9 cellular contexts compared by ENCODE assay signal in genomic region chr1:56409112-56409691, GRCh38.
DNase-seq lines count a peak whose midpoint lies in the region; ATAC-seq, FAIRE-seq and TF ChIP-seq lines count a peak whose summit lies in the region.
"Had no signal": no experiment of that assay in that cellular context is flagged by ENCODE, and none has a peak within 500 bp of the region (broad histone marks: within the 10 kb centered on the region; RNA-seq: fewer than 3 reads in every experiment).

No MANE protein-coding gene starts in this region.

- no peaks in the 10 kb centered on the region for H3K36me3 ChIP-seq in DND-41 (ENCODE audit: insufficient read depth, low read length)
- H3K36me3 ChIP-seq in K562 (ENCODE audit: control insufficient read depth, insufficient read depth, low read length): no peaks in the 10 kb centered on the region
- H3K36me3 ChIP-seq in CD8-positive, alpha-beta T cell (ENCODE audit: insufficient read depth, low read length): no peaks in the 10 kb centered on the region
- H3K36me3 ChIP-seq: SJCRH30 had no signal

- H3K27me3 ChIP-seq in DND-41 (ENCODE audit: insufficient read depth, low read length, poor library complexity) (no peaks in the 10 kb centered on the region), H9 (ENCODE audit: insufficient read depth, low read length) (no peaks in the 10 kb centered on the region), K562 (ENCODE audit: control insufficient read depth in 2 of 2, insufficient read depth in 2 of 2, low read length in 2 of 2) (peaks cover 0 to 4% of the 10 kb centered on the region in 2 experiments; a peak in 1 of 5 replicates)
- H3K27me3 ChIP-seq in CD8-positive, alpha-beta T cell (ENCODE audit: insufficient read depth, low read length): no peaks in the 10 kb centered on the region

- TF ChIP-seq CTCF in DND-41 (IDR thresholded peaks at IDR 0.05; ENCODE audit: borderline replicate concordance, extremely low read depth, low read length, poor library complexity, severe bottlenecking) (peak; percentile 46), H9 (conservative IDR thresholded peaks at IDR 0.05) (peak; percentile 78), K562 (IDR thresholded peaks at IDR 0.05 in 2 of 3, conservative IDR thresholded peaks at IDR 0.05 in 1 of 3; ENCODE audit: insufficient read depth in 2 of 3, low read depth in 1 of 3, low read length in 3 of 3) (peak; percentile 46 to 50 (median 50); a peak in 5 of 6 replicates)
- no peak for TF ChIP-seq CTCF in CD8-positive, alpha-beta T cell (IDR thresholded peaks at IDR 0.05)

- no peaks in the 10 kb centered on the region for H3K23me2 ChIP-seq in H9 (ENCODE audit: insufficient read length, low read depth, low read length, poor library complexity, severe bottlenecking)

- CTCF ChIA-PET in K562 (lab: Yijun Ruan, JAX; ENCODE audit: low intra/inter-chr PET ratio): interaction anchor here (1.0 to 1.6 kb wide), 3 partner anchors 156 to 176 kb away, joined by 3 to 5 read pairs (median 3); no protein-coding TSS in a partner anchor
- CTCF ChIA-PET in activated naive CD4-positive, alpha-beta T cell treated with anti-CD3 and anti-CD28 coated beads for 36 hours (lab: Charles Lee): interaction anchor here (0.6 to 0.7 kb wide), 2 partner anchors 76 to 170 kb away, joined by 3 to 5 read pairs; partner anchors contain the start of gene PLPP3
- CTCF ChIA-PET in CD8-positive, alpha-beta T cell (lab: Charles Lee): no interaction called here

- no peak overlapping the region for H3K4me2 ChIP-seq in DND-41 (ENCODE audit: insufficient read depth, low read length)
- H3K4me2 ChIP-seq in H9 (ENCODE audit: insufficient read depth, insufficient read length, low read length): no peak overlapping the region
- no peak overlapping the region for H3K4me2 ChIP-seq in K562 (ENCODE audit: insufficient read depth, low read length)

- H3K9me3 ChIP-seq in DND-41 (ENCODE audit: insufficient read depth, low read length, severe bottlenecking) (no peaks in the 10 kb centered on the region), H9 (ENCODE audit: control insufficient read depth, low read depth, low read length) (no peaks in the 10 kb centered on the region), K562 (replicated peaks; ENCODE audit: control insufficient read depth, insufficient read depth, low read depth, low read length) (no peaks in the 10 kb centered on the region)
- H3K9me3 ChIP-seq in CD8-positive, alpha-beta T cell (ENCODE audit: low read length): no peaks in the 10 kb centered on the region
- H3K9me3 ChIP-seq: SJCRH30 had no signal

- H3K27me3 Mint-ChIP-seq in H9 (ENCODE audit: low read depth): peaks cover 1% of the 10 kb centered on the region
- peaks cover 3% of the 10 kb centered on the region for H3K27me3 Mint-ChIP-seq in memory B cell
- H3K27me3 Mint-ChIP-seq in T-helper 2 cell treated with Interferon-gamma antibody and Interleukin-4, amounts not matched to agents 5 μg/mL and 100 μg/mL, for 36 hours (ENCODE audit: low read depth): no peaks in the 10 kb centered on the region
- no peaks in the 10 kb centered on the region for H3K27me3 Mint-ChIP-seq in activated naive CD4-positive, alpha-beta T cell treated with anti-CD3 and anti-CD28 coated beads for 36 hours (ENCODE audit: low read depth)
- H3K27me3 Mint-ChIP-seq in CD8-positive, alpha-beta T cell (ENCODE audit: low read depth): no peaks in the 10 kb centered on the region

- peaks cover 27 to 29% of the 10 kb centered on the region in 2 experiments for H3K4me1 Mint-ChIP-seq in H9
- H3K4me1 Mint-ChIP-seq in memory B cell: peaks cover 22% of the 10 kb centered on the region
- no peaks in the 10 kb centered on the region for H3K4me1 Mint-ChIP-seq in T-helper 2 cell treated with Interferon-gamma antibody and Interleukin-4, amounts not matched to agents 5 μg/mL and 100 μg/mL, for 36 hours (ENCODE audit: low read depth)
- no peaks in the 10 kb centered on the region for H3K4me1 Mint-ChIP-seq in activated naive CD4-positive, alpha-beta T cell treated with anti-CD3 and anti-CD28 coated beads for 36 hours (ENCODE audit: low read depth)
- H3K4me1 Mint-ChIP-seq in CD8-positive, alpha-beta T cell (ENCODE audit: low read depth): no peaks in the 10 kb centered on the region

- no peak overlapping the region for H3K9ac ChIP-seq in DND-41 (ENCODE audit: low read depth, low read length)
- H3K9ac ChIP-seq in H9 (ENCODE audit: extremely low read depth, insufficient read length, low read length): no peak overlapping the region
- H3K9ac ChIP-seq in K562 (ENCODE audit: insufficient read depth in 1 of 2, low read depth in 2 of 2, low read length in 2 of 2): no peak overlapping the region

- no peak overlapping the region for H2BK120ac ChIP-seq in H9 (ENCODE audit: low read depth, low read length, poor library complexity, severe bottlenecking)

- no peak overlapping the region for H2AK5ac ChIP-seq in H9 (ENCODE audit: insufficient read length, low read length)

- POLR2A ChIA-PET in K562 (lab: Yijun Ruan, JAX): no interaction called here
- POLR2A ChIA-PET in CD8-positive, alpha-beta T cell (lab: Charles Lee): no interaction called here

- H3K4ac ChIP-seq in H9 (ENCODE audit: low read depth, low read length): no peak overlapping the region

- H3K36me3 Mint-ChIP-seq in H9 (ENCODE audit: insufficient read depth in 1 of 3, low read depth in 3 of 3) (peaks cover 0 to 8% (median 0%) of the 10 kb centered on the region in 3 experiments; a peak in 1 of 7 replicates), memory B cell (no peaks in the 10 kb centered on the region)
- no peaks in the 10 kb centered on the region for H3K36me3 Mint-ChIP-seq in T-helper 2 cell treated with Interferon-gamma antibody and Interleukin-4, amounts not matched to agents 5 μg/mL and 100 μg/mL, for 36 hours (ENCODE audit: low read depth)
- H3K36me3 Mint-ChIP-seq in activated naive CD4-positive, alpha-beta T cell treated with anti-CD3 and anti-CD28 coated beads for 36 hours (ENCODE audit: low read depth): no peaks in the 10 kb centered on the region
- H3K36me3 Mint-ChIP-seq in CD8-positive, alpha-beta T cell: no peaks in the 10 kb centered on the region

- TF ChIP-seq EP300 in K562 (IDR thresholded peaks at IDR 0.05; ENCODE audit: low read length): no peak

- no peak overlapping the region for H2BK12ac ChIP-seq in H9 (ENCODE audit: insufficient read length, low read depth, low read length)

- H4K8ac ChIP-seq in H9 (replicated peaks; ENCODE audit: insufficient read length, low read depth, low read length): no peak overlapping the region

- TF ChIP-seq POLR2A in K562 (conservative IDR thresholded peaks at IDR 0.05): no peak

- H3K27ac Mint-ChIP-seq in H9: no peak overlapping the region; a peak in 1 of 7 replicates
- H3K27ac Mint-ChIP-seq in memory B cell: no peak overlapping the region
- no peak overlapping the region for H3K27ac Mint-ChIP-seq in T-helper 2 cell treated with Interferon-gamma antibody and Interleukin-4, amounts not matched to agents 5 μg/mL and 100 μg/mL, for 36 hours
- no peak overlapping the region for H3K27ac Mint-ChIP-seq in activated naive CD4-positive, alpha-beta T cell treated with anti-CD3 and anti-CD28 coated beads for 36 hours
- H3K27ac Mint-ChIP-seq in CD8-positive, alpha-beta T cell: no peak overlapping the region

- H2AFZ ChIP-seq in DND-41 (ENCODE audit: low read depth, low read length) (no peak overlapping the region), H9 (ENCODE audit: low read length) (no peak overlapping the region), K562 (ENCODE audit: low read depth, low read length) (no peak overlapping the region)

- DNase-seq in DND-41: peak; percentile 7
- DNase-seq in H9: peak; percentile 69
- DNase-seq in K562 (ENCODE audit: extremely low read depth in 1 of 4, low spot score in 3 of 4): peak; percentile 14 to 37 (median 25)
- DNase-seq in memory B cell (ENCODE audit: low spot score in 2 of 2): peak; percentile 36 to 45
- no peak for DNase-seq in T-helper 2 cell treated with Interferon-gamma antibody and Interleukin-4, amounts not matched to agents 5 μg/mL and 100 μg/mL, for 36 hours (ENCODE audit: low spot score)
- no peak for DNase-seq in activated naive CD4-positive, alpha-beta T cell treated with anti-CD3 and anti-CD28 coated beads for 36 hours
- no peak for DNase-seq in CD8-positive, alpha-beta T cell
- no peak for DNase-seq in NCI-H526 treated with DMSO at 0.1 percent for 48 hours (lab: John Stamatoyannopoulos, UW)
- DNase-seq: SJCRH30 had no signal

- peaks cover 0 to 5% of the 10 kb centered on the region in 2 experiments; a peak in 1 of 5 replicates for H3K9me3 Mint-ChIP-seq in H9
- H3K9me3 Mint-ChIP-seq in memory B cell: no peaks in the 10 kb centered on the region
- no peaks in the 10 kb centered on the region for H3K9me3 Mint-ChIP-seq in T-helper 2 cell treated with Interferon-gamma antibody and Interleukin-4, amounts not matched to agents 5 μg/mL and 100 μg/mL, for 36 hours
- H3K9me3 Mint-ChIP-seq in activated naive CD4-positive, alpha-beta T cell treated with anti-CD3 and anti-CD28 coated beads for 36 hours: no peaks in the 10 kb centered on the region
- H3K9me3 Mint-ChIP-seq in CD8-positive, alpha-beta T cell: no peaks in the 10 kb centered on the region

- no peaks in the 10 kb centered on the region for H4K20me1 ChIP-seq in DND-41 (ENCODE audit: insufficient read depth, low read length)
- H4K20me1 ChIP-seq in H9 (ENCODE audit: control insufficient read depth, insufficient read depth, insufficient read length): no peaks in the 10 kb centered on the region
- H4K20me1 ChIP-seq in K562 (replicated peaks; ENCODE audit: control insufficient read depth, insufficient read depth, low read length): no peaks in the 10 kb centered on the region

- no TSS peak for BruUV-seq in K562 (replicated peaks; lab: Mats Ljungman, UMichigan)

- H3K14ac ChIP-seq in H9 (ENCODE audit: insufficient read depth, low read length): no peak overlapping the region

- H3K4me1 ChIP-seq in DND-41 (ENCODE audit: insufficient read depth, low read length) (no peaks in the 10 kb centered on the region), H9 (ENCODE audit: insufficient read depth, low read length) (no peaks in the 10 kb centered on the region), K562 (replicated peaks in 1 of 2; ENCODE audit: control insufficient read depth in 2 of 2, insufficient read depth in 2 of 2, low read length in 2 of 2) (no peaks in the 10 kb centered on the region)
- no peaks in the 10 kb centered on the region for H3K4me1 ChIP-seq in CD8-positive, alpha-beta T cell (ENCODE audit: insufficient read depth, low read length)
- H3K4me1 ChIP-seq: SJCRH30 had no signal

- H3K18ac ChIP-seq in H9 (ENCODE audit: insufficient read length, low read depth, low read length): no peak overlapping the region

- no peak overlapping the region for H3K56ac ChIP-seq in H9 (ENCODE audit: insufficient read length, low read depth, low read length)

- peak in 1 of 2 experiments; percentile 47; a peak in 2 of 4 replicates for TF ChIP-seq RAD21 in K562 (CRISPR knock-in tag; conservative IDR thresholded peaks at IDR 0.05 in 1 of 2, IDR thresholded peaks at IDR 0.05 in 1 of 2)

- H3K4me3 Mint-ChIP-seq in H9 (no peak overlapping the region), memory B cell (no peak overlapping the region)
- no peak overlapping the region for H3K4me3 Mint-ChIP-seq in T-helper 2 cell treated with Interferon-gamma antibody and Interleukin-4, amounts not matched to agents 5 μg/mL and 100 μg/mL, for 36 hours
- no peak overlapping the region for H3K4me3 Mint-ChIP-seq in activated naive CD4-positive, alpha-beta T cell treated with anti-CD3 and anti-CD28 coated beads for 36 hours
- H3K4me3 Mint-ChIP-seq in CD8-positive, alpha-beta T cell: no peak overlapping the region

- no peak overlapping the region for H3K23ac ChIP-seq in H9 (ENCODE audit: insufficient read length, low read depth, low read length)

- no peak overlapping the region for H4K5ac ChIP-seq in H9 (ENCODE audit: insufficient read length, low read depth, low read length)

- WGBS in H9 (ENCODE audit: extremely low coverage, insufficient read length, low lambda C conversion rate): no CpG with 5 or more reads among the region's 8 CpGs
- WGBS in K562 (ENCODE audit: insufficient coverage, low coverage, missing lambda C conversion rate): 2% methylated on average over 8 of the region's 8 CpGs

- FAIRE-seq in K562 (lab: Jason Lieb, UNC): no peak

- in situ Hi-C loops in K562 (cut with MboI): no loop called here

- H3K79me2 ChIP-seq in DND-41 (ENCODE audit: insufficient read depth, low read length) (no peaks in the 10 kb centered on the region), H9 (ENCODE audit: insufficient read depth, low read length) (no peaks in the 10 kb centered on the region), K562 (ENCODE audit: control insufficient read depth, insufficient read depth, low read length) (no peaks in the 10 kb centered on the region)

- intact Hi-C loops in K562 (cut with micrococcal nuclease): loop anchor here (2.0 kb wide), 1 partner anchor 176 kb away; no protein-coding TSS in a partner anchor
- intact Hi-C loops in activated naive CD4-positive, alpha-beta T cell treated with anti-CD3 and anti-CD28 coated beads for 36 hours (cut with micrococcal nuclease): loop anchor here (5.0 kb wide), 1 partner anchor 173 kb away; no protein-coding TSS in a partner anchor
- intact Hi-C loops in CD8-positive, alpha-beta T cell (cut with DNase I, micrococcal nuclease): no loop called here

- no peak overlapping the region for H3K27ac ChIP-seq in DND-41 (ENCODE audit: low read length)
- no peak overlapping the region for H3K27ac ChIP-seq in H9 (ENCODE audit: insufficient read length, low read depth, low read length)
- H3K27ac ChIP-seq in K562 (ENCODE audit: extremely low read depth, low read depth, low read length): no peak overlapping the region
- H3K27ac ChIP-seq in CD8-positive, alpha-beta T cell (ENCODE audit: low read depth, low read length): no peak overlapping the region
- H3K27ac ChIP-seq: SJCRH30 had no signal

- no peak overlapping the region for H2BK15ac ChIP-seq in H9 (ENCODE audit: low read depth, low read length)

- H2BK5ac ChIP-seq in H9 (ENCODE audit: insufficient read length, low read length): no peak overlapping the region

- H2BK20ac ChIP-seq in H9 (ENCODE audit: low read depth, low read length, poor library complexity, severe bottlenecking): no peak overlapping the region

- ATAC-seq in DND-41 (ENCODE audit: insufficient read depth, low read depth): no peak
- peak; percentile 83 for ATAC-seq in K562
- ATAC-seq in memory B cell (ENCODE audit: low read depth): peak; percentile 83
- ATAC-seq in CD8-positive, alpha-beta T cell: no peak

- H3K4me3 ChIP-seq in DND-41 (ENCODE audit: low read depth in 1 of 2, low read length in 2 of 2): no peak overlapping the region
- no peak overlapping the region for H3K4me3 ChIP-seq in K562
- no peak overlapping the region for H3K4me3 ChIP-seq in CD8-positive, alpha-beta T cell (ENCODE audit: low read depth, low read length)
- H3K4me3 ChIP-seq: SJCRH30 had no signal

- H3K79me1 ChIP-seq in H9 (ENCODE audit: insufficient read depth, low read depth, low read length, poor library complexity, severe bottlenecking): no peaks in the 10 kb centered on the region

- H3T11ph ChIP-seq in H9 (ENCODE audit: low read length): no peak overlapping the region

- no peaks in the 10 kb centered on the region for H3K9me1 ChIP-seq in K562 (ENCODE audit: control insufficient read depth, insufficient read depth, low read length)

- H4K91ac ChIP-seq in H9 (ENCODE audit: insufficient read length, low read depth, low read length): no peak overlapping the region

Comparison
In these comparisons a context has a peak if more than half of its experiments do, and no peak if none do; other contexts are left out.
1. ATAC-seq: peak in K562 (single experiment) and memory B cell (single experiment); none in DND-41 (single experiment) and CD8-positive, alpha-beta T cell (single experiment).
2. DNase-seq: peak in DND-41 (single experiment), H9 (single experiment), K562 (4 of 4) and memory B cell (2 of 2); none in T-helper 2 cell treated with Interferon-gamma antibody and Interleukin-4, amounts not matched to agents 5 μg/mL and 100 μg/mL, for 36 hours (single experiment), activated naive CD4-positive, alpha-beta T cell treated with anti-CD3 and anti-CD28 coated beads for 36 hours (single experiment), CD8-positive, alpha-beta T cell (0 of 7) and NCI-H526 treated with DMSO at 0.1 percent for 48 hours (single experiment).
3. intact Hi-C loops: an anchor here in K562 (2.0 kb wide) and activated naive CD4-positive, alpha-beta T cell treated with anti-CD3 and anti-CD28 coated beads for 36 hours (5.0 kb wide); none called in CD8-positive, alpha-beta T cell.